ENCODE assay signal across 19 cellular contexts in genomic region chr17:18916816-18917496, GRCh38. TPM values are rescaled to one million over a fixed set of nuclear protein-coding genes. Genes with fewer than 3 reads are reported as not detected.
A peak's percentile ranks its signal among the peaks of the same experiment; 100 is the strongest.
DNase-seq lines count a peak whose midpoint lies in the region; ATAC-seq, FAIRE-seq and TF ChIP-seq lines count a peak whose summit lies in the region.
"Had no signal": no experiment of that assay in that cellular context is flagged by ENCODE, and none has a peak within 500 bp of the region (broad histone marks: within the 10 kb centered on the region; RNA-seq: fewer than 3 reads in every experiment).

No MANE protein-coding gene starts in this region.

- no peaks in the 10 kb centered on the region for H3K27me3 Mint-ChIP-seq in activated CD4-positive, alpha-beta T cell treated with anti-CD3 and anti-CD28 coated beads, Interleukin-2, amount 10 ng/mL, durations not matched to agents 24 days and 14 days
- H3K27me3 Mint-ChIP-seq: activated T-helper 17 cell treated with anti-CD3 and anti-CD28 coated beads, Interleukin-2, amount 50 U/mL, for 72 hours; naive thymus-derived CD8-positive, alpha-beta T cell had no signal

- intact Hi-C loops in activated CD4-positive, alpha-beta T cell treated with anti-CD3 and anti-CD28 coated beads, Interleukin-2, amount 10 ng/mL, durations not matched to agents 24 days and 14 days (cut with micrococcal nuclease): no loop called here

- peaks cover 5% of the 10 kb centered on the region for H3K36me3 ChIP-seq in BJ (ENCODE audit: control insufficient read depth, insufficient read depth, low read length)

- DNase-seq in BJ (ENCODE audit: low read depth) (peak; percentile 46), H54 (ENCODE audit: insufficient read length, low spot score) (peak; percentile 19), foreskin fibroblast (peak; percentile 67 to 84)
- no peak for DNase-seq in activated CD4-positive, alpha-beta T cell treated with anti-CD3 and anti-CD28 coated beads, Interleukin-2, amount 10 ng/mL, durations not matched to agents 24 days and 14 days
- DNase-seq: activated CD4-positive, alpha-beta T cell treated with anti-CD3 and anti-CD28 coated beads, Interleukin-2, amount 50 U/mL, for 48 hours; cortex of kidney; left ventricle myocardium inferior; naive thymus-derived CD8-positive, alpha-beta T cell; NCI-H187 treated with DMSO at 0.1 percent for 48 hours; NCI-H524; thyroid gland had no signal

- peaks cover 35% of the 10 kb centered on the region for H3K4me1 Mint-ChIP-seq in activated CD4-positive, alpha-beta T cell treated with anti-CD3 and anti-CD28 coated beads, Interleukin-2, amount 10 ng/mL, durations not matched to agents 24 days and 14 days
- H3K4me1 Mint-ChIP-seq: GM23338 had no signal

- no peak overlapping the region for H3K27ac Mint-ChIP-seq in activated CD4-positive, alpha-beta T cell treated with anti-CD3 and anti-CD28 coated beads, Interleukin-2, amount 10 ng/mL, durations not matched to agents 24 days and 14 days
- H3K27ac Mint-ChIP-seq: activated T-helper 17 cell treated with anti-CD3 and anti-CD28 coated beads, Interleukin-2, amount 50 U/mL, for 72 hours; GM23338 had no signal

- H3K9me3 Mint-ChIP-seq in activated CD4-positive, alpha-beta T cell treated with anti-CD3 and anti-CD28 coated beads, Interleukin-2, amount 10 ng/mL, durations not matched to agents 24 days and 14 days: no peaks in the 10 kb centered on the region
- H3K9me3 Mint-ChIP-seq: activated T-helper 17 cell treated with anti-CD3 and anti-CD28 coated beads, Interleukin-2, amount 50 U/mL, for 72 hours; CD14-positive monocyte; GM23338; naive thymus-derived CD8-positive, alpha-beta T cell had no signal

- TF ChIP-seq CTCF in BJ (IDR thresholded peaks at IDR 0.05; ENCODE audit: insufficient read depth, low read depth, low read length) (no peak), foreskin fibroblast (IDR thresholded peaks at IDR 0.05; ENCODE audit: low read depth, low read length) (no peak)

- CTCF ChIA-PET in BJ (lab: Yijun Ruan, JAX): interaction anchor here (0.6 kb wide), 1 partner anchor 46 kb away, joined by 3 read pairs; no protein-coding TSS in a partner anchor

- ATAC-seq in GM19035 (IDR thresholded peaks at IDR 0.05; ENCODE audit: unreplicated experiment) (no peak), GM21423 (IDR thresholded peaks at IDR 0.05; ENCODE audit: unreplicated experiment) (no peak), HG03108 (IDR thresholded peaks at IDR 0.05; ENCODE audit: unreplicated experiment) (no peak)
- ATAC-seq: activated T-helper 17 cell treated with anti-CD3 and anti-CD28 coated beads, Interleukin-2, amount 50 U/mL, for 72 hours; GM23338; naive thymus-derived CD8-positive, alpha-beta T cell; Right ventricle myocardium inferior had no signal

- no peak for TF ChIP-seq POLR2A in H54 (IDR thresholded peaks at IDR 0.05; ENCODE audit: low read depth, low read length)
- peak; percentile 24; the same call in 1 of the 2 replicates for TF ChIP-seq POLR2A in Raji (IDR thresholded peaks at IDR 0.05; ENCODE audit: insufficient read depth, low read depth, low read length)

- H3K36me3 Mint-ChIP-seq in activated CD4-positive, alpha-beta T cell treated with anti-CD3 and anti-CD28 coated beads, Interleukin-2, amount 10 ng/mL, durations not matched to agents 24 days and 14 days (ENCODE audit: low read depth): peaks cover 55% of the 10 kb centered on the region

- H3K27me3 ChIP-seq in BJ (ENCODE audit: control insufficient read depth, insufficient read depth, low read length): no peaks in the 10 kb centered on the region
- H3K27me3 ChIP-seq: thyroid gland had no signal

- POLR2A ChIA-PET in BJ (lab: Charles Lee): no interaction called here

- FAIRE-seq in H54 (lab: Jason Lieb, UNC): no peak

- no peak overlapping the region for H3K4me3 Mint-ChIP-seq in activated CD4-positive, alpha-beta T cell treated with anti-CD3 and anti-CD28 coated beads, Interleukin-2, amount 10 ng/mL, durations not matched to agents 24 days and 14 days
- H3K4me3 Mint-ChIP-seq: activated T-helper 17 cell treated with anti-CD3 and anti-CD28 coated beads, Interleukin-2, amount 50 U/mL, for 72 hours; CD14-positive monocyte; GM23338 had no signal

- H3K4me3 ChIP-seq in BJ (ENCODE audit: low read depth, low read length): no peak overlapping the region
- no peak overlapping the region for H3K4me3 ChIP-seq in foreskin fibroblast (ENCODE audit: low read depth in 1 of 2, low read length in 2 of 2)
- H3K4me3 ChIP-seq: GM23338, left ventricle myocardium inferior, thyroid gland had no signal

RNA-seq across cellular contexts. Expression of gene SLC5A10, which starts 35.0 kb away (rescaled TPM):
- 0.05 TPM in 1 of 2 replicates, not detected in the other for polyA plus RNA-seq in BJ (2011; rRNA removed)
- polyA minus RNA-seq in BJ (2011; rRNA and poly(A)+ RNA removed): 0.14 TPM in 1 of 2 replicates, not detected in the other
- not detected in 2 replicates for total RNA-seq in activated CD4-positive, alpha-beta T cell treated with anti-CD3 and anti-CD28 coated beads, Interleukin-2, amount 10 ng/mL, durations not matched to agents 24 days and 14 days
- total RNA-seq: activated T-helper 17 cell treated with anti-CD3 and anti-CD28 coated beads, Interleukin-2, amount 50 U/mL, for 72 hours; left ventricle myocardium inferior; naive thymus-derived CD8-positive, alpha-beta T cell; Right ventricle myocardium inferior; thyroid gland had no signal
- polyA plus RNA-seq: GM23338 had no signal

RNA-seq across cellular contexts. Expression of gene PRPSAP2, which starts 59.0 kb away (rescaled TPM):
- 13.0 and 16.6 TPM in 2 replicates for polyA plus RNA-seq in BJ (2011; rRNA removed)
- polyA minus RNA-seq in BJ (2011; rRNA and poly(A)+ RNA removed): 11.3 and 11.9 TPM in 2 replicates
- 70.0 and 74.0 TPM in 2 replicates for total RNA-seq in activated CD4-positive, alpha-beta T cell treated with anti-CD3 and anti-CD28 coated beads, Interleukin-2, amount 10 ng/mL, durations not matched to agents 24 days and 14 days
